In genomic region chr9:129313331-129313955, GRCh38 we compare ENCODE assay signal across 26 cellular contexts.
DNase-seq lines count a peak whose midpoint lies in the region; TF ChIP-seq lines count a peak whose summit lies in the region.
"Had no signal": no experiment of that assay in that cellular context is flagged by ENCODE, and none has a peak within 500 bp of the region (broad histone marks: within the 10 kb centered on the region; RNA-seq: fewer than 3 reads in every experiment).

No MANE protein-coding gene starts in this region.

- POLR2A ChIA-PET in GM10248 (lab: Yijun Ruan, JAX): no interaction called here

- H2BK5ac ChIP-seq in neuronal stem cell (ENCODE audit: low read length): no peak overlapping the region

- H3K79me1 ChIP-seq in neuronal stem cell (ENCODE audit: low read depth, low read length): no peaks in the 10 kb centered on the region

- H3K36me3 ChIP-seq in neuronal stem cell (replicated peaks in 1 of 2; ENCODE audit: control insufficient read depth in 2 of 2, insufficient read depth in 2 of 2, low read length in 2 of 2) (no peaks in the 10 kb centered on the region), suprapubic skin (no peaks in the 10 kb centered on the region)
- H3K36me3 ChIP-seq: tibial nerve, WERI-Rb-1 had no signal

- no peak overlapping the region for H4K91ac ChIP-seq in neuronal stem cell (ENCODE audit: low read depth, low read length, poor library complexity)

- DNase-seq in activated effector memory CD4-positive, alpha-beta T cell treated with anti-CD3 and anti-CD28 coated beads, Interleukin-2, amount 50 U/mL, for 16 hours: peak; percentile 50
- DNase-seq in activated effector memory CD4-positive, alpha-beta T cell treated with Interleukin-2 at 50 U/mL for 16 hours: no peak
- DNase-seq in GM10248 (ENCODE audit: extremely low spot score) (peak; percentile 13), neuronal stem cell (ENCODE audit: low spot score) (no peak), suprapubic skin (ENCODE audit: low spot score in 2 of 2) (peak; percentile 41 to 67), GM20000 (ENCODE audit: low spot score) (no peak), iPS-NIHi11 (ENCODE audit: low spot score) (no peak), medulla oblongata (ENCODE audit: extremely low spot score) (no peak)
- DNase-seq: ACHN; activated CD4-positive, alpha-beta T cell treated with anti-CD3 and anti-CD28 coated beads, Interleukin-2, amount 50 U/mL, for 1 hour; COR-L47; DMS79; GDM1; H9; hypothalamus; left ventricle myocardium superior; NCI-H1092; NCI-H187 treated with DMSO at 0.1 percent for 48 hours; NCI-H2171 treated with DMSO at 0.1 percent for 48 hours; NCI-H524 treated with DMSO at 0.1 percent for 48 hours; nephron progenitor cell; SHP77 treated with DMSO at 0.1 percent for 48 hours; stimulated activated CD4-positive, alpha-beta T cell treated with anti-CD3 and anti-CD28 coated beads, Interleukin-15, amount 100 ng/mL, for 24 hours; T-helper 9 cell had no signal

- H3K4me3 ChIP-seq in neuronal stem cell (ENCODE audit: low read length in 2 of 2): no peak overlapping the region
- no peak overlapping the region for H3K4me3 ChIP-seq in suprapubic skin
- H3K4me3 ChIP-seq: tibial nerve had no signal

- CTCF ChIA-PET in GM10248 (lab: Yijun Ruan, JAX): no interaction called here

- peaks cover 0 to 4% (median 0%) of the 10 kb centered on the region in 3 experiments for H3K27me3 ChIP-seq in neuronal stem cell (ENCODE audit: control insufficient read depth in 3 of 3, insufficient read depth in 3 of 3, low read depth in 1 of 3, low read length in 3 of 3)
- H3K27me3 ChIP-seq in suprapubic skin: no peaks in the 10 kb centered on the region
- H3K27me3 ChIP-seq: tibial nerve had no signal

- TF ChIP-seq EP300 in suprapubic skin (IDR thresholded peaks at IDR 0.05): no peak

- no peak overlapping the region for H2BK15ac ChIP-seq in neuronal stem cell (ENCODE audit: low read length)

- WGBS in neuronal stem cell (ENCODE audit: extremely low coverage in 2 of 2, insufficient read length in 2 of 2, insufficient replicate concordance in 1 of 2), 2 donors: no CpG with 5 or more reads among the region's 10 CpGs
- 85% methylated on average over 9 of the region's 10 CpGs for WGBS in suprapubic skin

- no peak overlapping the region for H2AFZ ChIP-seq in neuronal stem cell (ENCODE audit: low read length)

- no peak overlapping the region for H2AK5ac ChIP-seq in neuronal stem cell (ENCODE audit: low read depth, low read length)

- H3K4me1 ChIP-seq in neuronal stem cell (ENCODE audit: control insufficient read depth in 2 of 2, insufficient read depth in 1 of 2, low read depth in 1 of 2, low read length in 2 of 2): peaks cover 3 to 9% of the 10 kb centered on the region in 2 donors
- H3K4me1 ChIP-seq in suprapubic skin: peaks cover 24% of the 10 kb centered on the region

- no peak for TF ChIP-seq POLR2A in suprapubic skin (IDR thresholded peaks at IDR 0.05)

- H3K23ac ChIP-seq in neuronal stem cell (ENCODE audit: low read depth, low read length, poor library complexity): no peak overlapping the region

- no peak overlapping the region for H2BK12ac ChIP-seq in neuronal stem cell (ENCODE audit: low read length)

- no peak overlapping the region for H4K8ac ChIP-seq in neuronal stem cell (ENCODE audit: low read depth, low read length)

- no peak overlapping the region for H3K14ac ChIP-seq in neuronal stem cell (ENCODE audit: low read length)

- H3K4ac ChIP-seq in neuronal stem cell (ENCODE audit: low read length): no peak overlapping the region

- H3K4me2 ChIP-seq in neuronal stem cell (ENCODE audit: insufficient read depth, low read length, poor library complexity, severe bottlenecking): no peak overlapping the region

- H3K27ac ChIP-seq in neuronal stem cell (replicated peaks; ENCODE audit: low read length): no peak overlapping the region
- H3K27ac ChIP-seq in suprapubic skin: no peak overlapping the region
- H3K27ac ChIP-seq: WERI-Rb-1 had no signal

- peak overlapping the region; percentile 29 for H3K18ac ChIP-seq in neuronal stem cell (ENCODE audit: low read length)

- TF ChIP-seq CTCF in GM10248 (IDR thresholded peaks at IDR 0.05; ENCODE audit: control extremely low read depth, extremely low read depth, low read depth, missing control alignments) (no peak), suprapubic skin (IDR thresholded peaks at IDR 0.05) (no peak), GM20000 (IDR thresholded peaks at IDR 0.05; ENCODE audit: extremely low read depth, missing control alignments) (no peak)

- no peak overlapping the region for H2BK120ac ChIP-seq in neuronal stem cell (ENCODE audit: low read depth, low read length)

- peaks cover 4% of the 10 kb centered on the region in 2 donors for H3K9me3 ChIP-seq in neuronal stem cell (replicated peaks in 1 of 2; ENCODE audit: control insufficient read depth in 2 of 2, insufficient read depth in 1 of 2, low read depth in 1 of 2, low read length in 2 of 2)
- no peaks in the 10 kb centered on the region for H3K9me3 ChIP-seq in suprapubic skin
- H3K9me3 ChIP-seq: tibial nerve had no signal

- no peak overlapping the region for H3K9ac ChIP-seq in neuronal stem cell (ENCODE audit: low read depth, low read length, poor library complexity)

Comparison
In these comparisons a context has a peak if more than half of its experiments do, and no peak if none do; other contexts are left out.
1. DNase-seq: peak in activated effector memory CD4-positive, alpha-beta T cell treated with anti-CD3 and anti-CD28 coated beads, Interleukin-2, amount 50 U/mL, for 16 hours (single experiment), GM10248 (single experiment) and suprapubic skin (2 of 2); none in activated effector memory CD4-positive, alpha-beta T cell treated with Interleukin-2 at 50 U/mL for 16 hours (single experiment), neuronal stem cell (single experiment), GM20000 (single experiment), iPS-NIHi11 (single experiment) and medulla oblongata (single experiment).